Comparison of ENCODE assay signal across 18 cellular contexts in genomic region chr2:43324589-43325447, GRCh38.
DNase-seq lines count a peak whose midpoint lies in the region; ATAC-seq, FAIRE-seq and TF ChIP-seq lines count a peak whose summit lies in the region.
"Had no signal": no experiment of that assay in that cellular context is flagged by ENCODE, and none has a peak within 500 bp of the region (broad histone marks: within the 10 kb centered on the region; RNA-seq: fewer than 3 reads in every experiment).

No MANE protein-coding gene starts in this region.

- no peak for DNase-seq in Peyer's patch
- peak; percentile 63 for DNase-seq in fibroblast of mammary gland (ENCODE audit: low read depth)
- DNase-seq in suprapubic skin (ENCODE audit: low spot score in 2 of 2): no peak
- DNase-seq in urothelium cell line (ENCODE audit: low spot score): no peak
- no peak for DNase-seq in activated naive CD4-positive, alpha-beta T cell treated with anti-CD3 and anti-CD28 coated beads, Interleukin-2, amount 50 U/mL, for 72 hours (ENCODE audit: low spot score in 2 of 2)
- DNase-seq in mucosa of descending colon: no peak
- DNase-seq: activated CD8-positive, alpha-beta memory T cell treated with anti-CD3 and anti-CD28 coated beads for 24 hours; activated naive CD4-positive, alpha-beta T cell treated with anti-CD3 and anti-CD28 coated beads, Interleukin-2, amount 10 ng/mL, durations not matched to agents 7 days and 5 days; AML-193; EL; NCI-H2227 treated with DMSO at 0.1 percent for 48 hours; small intestine; T-helper 9 cell had no signal

- peaks cover 12% of the 10 kb centered on the region for H3K36me3 Mint-ChIP-seq in nephron (ENCODE audit: low read depth)
- peaks cover 0 to 8% of the 10 kb centered on the region in 2 donors for H3K36me3 Mint-ChIP-seq in activated naive CD4-positive, alpha-beta T cell treated with anti-CD3 and anti-CD28 coated beads, Interleukin-2, amount 50 U/mL, for 72 hours

- ATAC-seq in activated naive CD4-positive, alpha-beta T cell treated with anti-CD3 and anti-CD28 coated beads, Interleukin-2, amount 50 U/mL, for 72 hours: no peak
- ATAC-seq in mucosa of descending colon (no peak), GM21390 (IDR thresholded peaks at IDR 0.05; ENCODE audit: unreplicated experiment) (no peak)
- ATAC-seq: HCT116 had no signal

- peak overlapping the region in 1 of 3 experiments; percentile 18 for H3K4me3 Mint-ChIP-seq in nephron
- H3K4me3 Mint-ChIP-seq: activated naive CD4-positive, alpha-beta T cell treated with anti-CD3 and anti-CD28 coated beads, Interleukin-2, amount 10 ng/mL, durations not matched to agents 7 days and 5 days had no signal

- WGBS in suprapubic skin: 49% methylated on average over 8 of the region's 8 CpGs

- FAIRE-seq in urothelium cell line (lab: Jason Lieb, UNC): no peak
- FAIRE-seq: HTR-8/SVneo, small intestine had no signal

- H3K4me3 ChIP-seq in Peyer's patch (no peak overlapping the region), fibroblast of mammary gland (ENCODE audit: control insufficient read depth, low read depth, low read length) (no peak overlapping the region), suprapubic skin (no peak overlapping the region), mucosa of descending colon (no peak overlapping the region)
- H3K4me3 ChIP-seq: lung had no signal

- TF ChIP-seq POLR2A in Peyer's patch (IDR thresholded peaks at IDR 0.05) (no peak), suprapubic skin (IDR thresholded peaks at IDR 0.05) (no peak)

- H3K27me3 ChIP-seq in Peyer's patch (no peaks in the 10 kb centered on the region), suprapubic skin (no peaks in the 10 kb centered on the region)

- H3K4me1 ChIP-seq in Peyer's patch (no peaks in the 10 kb centered on the region), suprapubic skin (peaks cover 35% of the 10 kb centered on the region), mucosa of descending colon (ENCODE audit: low read depth) (no peaks in the 10 kb centered on the region)

- no peaks in the 10 kb centered on the region for H3K27me3 Mint-ChIP-seq in nephron (ENCODE audit: low read depth)
- H3K27me3 Mint-ChIP-seq: activated naive CD4-positive, alpha-beta T cell treated with anti-CD3 and anti-CD28 coated beads, Interleukin-2, amount 10 ng/mL, durations not matched to agents 7 days and 5 days had no signal

- H3K27ac ChIP-seq in Peyer's patch: peak overlapping the region; percentile 37 to 76 (median 46)
- H3K27ac ChIP-seq in suprapubic skin: peak overlapping the region; percentile 70

- H3K27ac Mint-ChIP-seq in nephron: peak overlapping the region; percentile 80 to 98 (median 97)
- peak overlapping the region in 1 of 2 donors; percentile 62 for H3K27ac Mint-ChIP-seq in activated naive CD4-positive, alpha-beta T cell treated with anti-CD3 and anti-CD28 coated beads, Interleukin-2, amount 50 U/mL, for 72 hours
- H3K27ac Mint-ChIP-seq: activated naive CD4-positive, alpha-beta T cell treated with anti-CD3 and anti-CD28 coated beads, Interleukin-2, amount 10 ng/mL, durations not matched to agents 7 days and 5 days had no signal

- H3K9me3 Mint-ChIP-seq in nephron: no peaks in the 10 kb centered on the region
- no peaks in the 10 kb centered on the region for H3K9me3 Mint-ChIP-seq in activated naive CD4-positive, alpha-beta T cell treated with anti-CD3 and anti-CD28 coated beads, Interleukin-2, amount 50 U/mL, for 72 hours
- H3K9me3 Mint-ChIP-seq: activated naive CD4-positive, alpha-beta T cell treated with anti-CD3 and anti-CD28 coated beads, Interleukin-2, amount 10 ng/mL, durations not matched to agents 7 days and 5 days had no signal

- no peak for TF ChIP-seq EP300 in suprapubic skin (IDR thresholded peaks at IDR 0.05)

- intact Hi-C loops in mucosa of descending colon (cut with DNase I, micrococcal nuclease): no loop called here

- H3K4me1 Mint-ChIP-seq in nephron: peaks cover 74% of the 10 kb centered on the region
- H3K4me1 Mint-ChIP-seq: activated naive CD4-positive, alpha-beta T cell treated with anti-CD3 and anti-CD28 coated beads, Interleukin-2, amount 10 ng/mL, durations not matched to agents 7 days and 5 days had no signal

- TF ChIP-seq CTCF in Peyer's patch (IDR thresholded peaks at IDR 0.05) (no peak), fibroblast of mammary gland (conservative IDR thresholded peaks at IDR 0.05; ENCODE audit: control insufficient read depth, insufficient read depth, low read depth, low read length) (no peak), nephron (IDR thresholded peaks at IDR 0.05; ENCODE audit: unreplicated experiment in 3 of 3) (no peak), suprapubic skin (IDR thresholded peaks at IDR 0.05) (no peak), mucosa of descending colon (IDR thresholded peaks at IDR 0.05) (no peak)

- H3K36me3 ChIP-seq in Peyer's patch (no peaks in the 10 kb centered on the region), suprapubic skin (no peaks in the 10 kb centered on the region), mucosa of descending colon (ENCODE audit: low read depth) (no peaks in the 10 kb centered on the region)

- H3K9me3 ChIP-seq in Peyer's patch: no peaks in the 10 kb centered on the region
- H3K9me3 ChIP-seq in suprapubic skin: no peaks in the 10 kb centered on the region
- no peaks in the 10 kb centered on the region for H3K9me3 ChIP-seq in mucosa of descending colon
